6 cellular contexts compared by ENCODE assay signal in genomic region chr19:12913871-12914690, GRCh38. TPM values are rescaled to one million over a fixed set of nuclear protein-coding genes. Genes with fewer than 3 reads are reported as not detected.
DNase-seq lines count a peak whose midpoint lies in the region; TF ChIP-seq lines count a peak whose summit lies in the region.

No MANE protein-coding gene starts in this region.

- DNase-seq in ELF-1 (ENCODE audit: low read depth, low spot score) (peak; percentile 43), T-helper 2 cell (peak in 3 of 5 experiments; percentile 24 to 89 (median 39)), fibroblast of mammary gland (ENCODE audit: low read depth) (peak; percentile 48), type B pancreatic cell (ENCODE audit: extremely low spot score, unreplicated experiment) (no peak), glomerular visceral epithelial cell (ENCODE audit: extremely low spot score) (no peak), NCI-H774 (lab: John Stamatoyannopoulos, UW) (no peak)

- H3K36me3 Mint-ChIP-seq in type B pancreatic cell, result no peaks in the 10 kb centered on the region

- no peaks in the 10 kb centered on the region for H3K9me3 Mint-ChIP-seq in type B pancreatic cell

- TF ChIP-seq CTCF in fibroblast of mammary gland (conservative IDR thresholded peaks at IDR 0.05; ENCODE audit: control insufficient read depth, insufficient read depth, low read depth, low read length) (no peak), type B pancreatic cell (conservative IDR thresholded peaks at IDR 0.05) (no peak)

- no peak overlapping the region for H3K4me3 Mint-ChIP-seq in type B pancreatic cell

- H3K27ac Mint-ChIP-seq in type B pancreatic cell, result peak overlapping the region; percentile 86

- H3K4me1 Mint-ChIP-seq in type B pancreatic cell (ENCODE audit: unreplicated experiment), result peaks cover 19% of the 10 kb centered on the region

- H3K27me3 Mint-ChIP-seq in type B pancreatic cell, result no peaks in the 10 kb centered on the region

- no peak overlapping the region for H3K4me3 ChIP-seq in fibroblast of mammary gland (ENCODE audit: control insufficient read depth, low read depth, low read length)

RNA-seq across cellular contexts. Expression of gene SYCE2, which starts 5.0 kb away (rescaled TPM):
- total RNA-seq in type B pancreatic cell (ENCODE audit: low replicate concordance), result 1.8 TPM in 1 of 2 replicates, not detected in the other

RNA-seq across cellular contexts. Expression of gene FARSA, which starts 19.4 kb away (rescaled TPM):
- 67.5 and 68.5 TPM in 2 replicates for total RNA-seq in type B pancreatic cell (ENCODE audit: low replicate concordance)

RNA-seq across cellular contexts. Expression of gene GCDH, which starts 23.1 kb away (rescaled TPM):
- total RNA-seq in type B pancreatic cell (ENCODE audit: low replicate concordance), result 29.7 and 46.8 TPM in 2 replicates

RNA-seq across cellular contexts. Expression of gene CALR, which starts 24.3 kb away (rescaled TPM):
- total RNA-seq in type B pancreatic cell (ENCODE audit: low replicate concordance), result 1,188 and 1,294 TPM in 2 replicates

RNA-seq across cellular contexts. Expression of gene KLF1, which starts 27.1 kb away (rescaled TPM):
- total RNA-seq in type B pancreatic cell (ENCODE audit: low replicate concordance), result not detected in 2 replicates

Comparison
In these comparisons a context has a peak if more than half of its experiments do, and no peak if none do; other contexts are left out.
1. DNase-seq: peak in ELF-1 (single experiment), T-helper 2 cell (3 of 5) and fibroblast of mammary gland (single experiment); none in type B pancreatic cell (single experiment), glomerular visceral epithelial cell (single experiment) and NCI-H774 (single experiment).